Comparison of ENCODE assay signal across 11 cellular contexts in the genomic region with DNA sequence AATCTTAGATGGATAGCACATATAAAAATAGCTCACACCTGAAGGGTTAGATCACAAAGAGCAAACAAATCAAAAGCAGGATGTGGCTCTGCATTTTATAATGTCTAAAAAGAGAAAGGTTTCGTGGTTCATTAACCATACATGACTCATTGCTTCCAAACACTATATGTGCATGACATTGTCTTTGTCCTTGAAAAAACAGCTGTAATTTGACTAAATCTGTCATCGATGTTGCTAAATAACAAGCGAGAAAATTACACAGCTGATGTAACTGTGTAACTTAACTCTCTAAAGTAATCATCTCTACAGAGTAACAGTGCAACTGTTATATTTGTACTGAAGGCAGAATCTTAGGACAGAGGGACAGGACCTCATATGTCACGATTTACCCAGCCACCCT.
DNase-seq lines count a peak whose midpoint lies in the region; ATAC-seq lines count a peak whose summit lies in the region.
"Had no signal": no experiment of that assay in that cellular context is flagged by ENCODE, and none has a peak within 500 bp of the region (broad histone marks: within the 10 kb centered on the region; RNA-seq: fewer than 3 reads in every experiment).

No MANE protein-coding gene starts in this region.

- no peaks in the 10 kb centered on the region for H3K4me1 Mint-ChIP-seq in CD4-positive, alpha-beta memory T cell
- H3K4me1 Mint-ChIP-seq: activated naive CD8-positive, alpha-beta T cell treated with anti-CD3 and anti-CD28 coated beads, Interleukin-2, amount 10 ng/mL, durations not matched to agents 7 days and 5 days had no signal

- DNase-seq in DMS 273 (lab: John Stamatoyannopoulos, UW; ENCODE audit: unreplicated experiment) = peak; percentile 5
- peak; percentile 81 for DNase-seq in NCI-H345 (lab: John Stamatoyannopoulos, UW)
- DNase-seq in fibroblast of peridontal ligament (ENCODE audit: extremely low read depth) = peak; percentile 86
- no peak for DNase-seq in activated CD8-positive, alpha-beta memory T cell treated with anti-CD3 and anti-CD28 coated beads, Interleukin-2, amount 50 U/mL, for 4 hours
- no peak for DNase-seq in CD4-positive, alpha-beta memory T cell
- DNase-seq in stimulated activated naive CD8-positive, alpha-beta T cell treated with anti-CD3 and anti-CD28 coated beads, Interleukin-15, Interleukin-2, amounts not matched to agents 100 U/mL and 50 U/mL, for 24 hours = no peak
- DNase-seq in stimulated activated CD4-positive, alpha-beta T cell treated with anti-CD3 and anti-CD28 coated beads, Interleukin-15, amount 100 ng/mL, for 24 hours = no peak
- DNase-seq: activated naive CD8-positive, alpha-beta T cell treated with anti-CD3 and anti-CD28 coated beads, Interleukin-2, amount 10 ng/mL, durations not matched to agents 7 days and 5 days; islet precursor cell had no signal

- no peaks in the 10 kb centered on the region for H3K4me1 ChIP-seq in CD4-positive, alpha-beta memory T cell (ENCODE audit: insufficient read depth, low read length)

- POLR2A ChIA-PET in CD4-positive, alpha-beta memory T cell (lab: Charles Lee; ENCODE audit: partially characterized antibody) = no interaction called here

- no peaks in the 10 kb centered on the region for H3K36me3 ChIP-seq in CD4-positive, alpha-beta memory T cell (ENCODE audit: insufficient read depth, low read length)

- H3K27me3 Mint-ChIP-seq in CD4-positive, alpha-beta memory T cell = no peaks in the 10 kb centered on the region
- H3K27me3 Mint-ChIP-seq: activated naive CD8-positive, alpha-beta T cell treated with anti-CD3 and anti-CD28 coated beads, Interleukin-2, amount 10 ng/mL, durations not matched to agents 7 days and 5 days had no signal

- CTCF ChIA-PET in CD4-positive, alpha-beta memory T cell (lab: Charles Lee; ENCODE audit: partially characterized antibody) = no interaction called here

- H3K4me3 ChIP-seq in CD4-positive, alpha-beta memory T cell (ENCODE audit: low read length in 2 of 2) = no peak overlapping the region
- H3K4me3 ChIP-seq: SK-N-MC had no signal

- peak; percentile 64 for ATAC-seq in HG02981 (IDR thresholded peaks at IDR 0.05; ENCODE audit: unreplicated experiment)
- ATAC-seq in stimulated activated naive CD8-positive, alpha-beta T cell treated with anti-CD3 and anti-CD28 coated beads, Interleukin-15, Interleukin-2, amounts not matched to agents 100 U/mL and 50 U/mL, for 24 hours = no peak

- intact Hi-C loops in CD4-positive, alpha-beta memory T cell (cut with micrococcal nuclease) = no loop called here

- H3K36me3 Mint-ChIP-seq in CD4-positive, alpha-beta memory T cell = no peaks in the 10 kb centered on the region
- H3K36me3 Mint-ChIP-seq: activated naive CD8-positive, alpha-beta T cell treated with anti-CD3 and anti-CD28 coated beads, Interleukin-2, amount 10 ng/mL, durations not matched to agents 7 days and 5 days had no signal

- H3K27ac Mint-ChIP-seq in CD4-positive, alpha-beta memory T cell = no peak overlapping the region
- H3K27ac Mint-ChIP-seq: activated naive CD8-positive, alpha-beta T cell treated with anti-CD3 and anti-CD28 coated beads, Interleukin-2, amount 10 ng/mL, durations not matched to agents 7 days and 5 days had no signal

- H3K27me3 ChIP-seq in CD4-positive, alpha-beta memory T cell (ENCODE audit: insufficient read depth, low read length) = no peaks in the 10 kb centered on the region

- no peak overlapping the region for H3K4me3 Mint-ChIP-seq in CD4-positive, alpha-beta memory T cell
- H3K4me3 Mint-ChIP-seq: activated naive CD8-positive, alpha-beta T cell treated with anti-CD3 and anti-CD28 coated beads, Interleukin-2, amount 10 ng/mL, durations not matched to agents 7 days and 5 days had no signal

- peaks cover 0 to 5% of the 10 kb centered on the region in 2 donors for H3K9me3 ChIP-seq in CD4-positive, alpha-beta memory T cell (ENCODE audit: control insufficient read depth in 1 of 2, low read length in 2 of 2)

- H3K27ac ChIP-seq in CD4-positive, alpha-beta memory T cell (ENCODE audit: low read depth, low read length) = no peak overlapping the region
- H3K27ac ChIP-seq: SK-N-MC had no signal

- H3K9me3 Mint-ChIP-seq in CD4-positive, alpha-beta memory T cell = peaks cover 0 to 5% (median 0%) of the 10 kb centered on the region in 8 donors

Comparison
In these comparisons a context has a peak if more than half of its experiments do, and no peak if none do; other contexts are left out.
1. DNase-seq: peak in DMS 273 (single experiment), NCI-H345 (single experiment) and fibroblast of peridontal ligament (single experiment); none in activated CD8-positive, alpha-beta memory T cell treated with anti-CD3 and anti-CD28 coated beads, Interleukin-2, amount 50 U/mL, for 4 hours (single experiment), CD4-positive, alpha-beta memory T cell (0 of 5), stimulated activated naive CD8-positive, alpha-beta T cell treated with anti-CD3 and anti-CD28 coated beads, Interleukin-15, Interleukin-2, amounts not matched to agents 100 U/mL and 50 U/mL, for 24 hours (single experiment) and stimulated activated CD4-positive, alpha-beta T cell treated with anti-CD3 and anti-CD28 coated beads, Interleukin-15, amount 100 ng/mL, for 24 hours (single experiment).